Comparison of ENCODE assay signal across 11 cellular contexts in genomic region chr16:10957771-10958486, GRCh38. TPM values are rescaled to one million over a fixed set of nuclear protein-coding genes. Genes with fewer than 3 reads are reported as not detected.
DNase-seq lines count a peak whose midpoint lies in the region; ATAC-seq and TF ChIP-seq lines count a peak whose summit lies in the region.
"Had no signal": no experiment of that assay in that cellular context is flagged by ENCODE, and none has a peak within 500 bp of the region (broad histone marks: within the 10 kb centered on the region; RNA-seq: fewer than 3 reads in every experiment).

No MANE protein-coding gene starts in this region.

- H3K4me2 ChIP-seq in OCI-LY7 (ENCODE audit: low read length) (0 out of 2 replicates have a peak overlapping the region, but pooled peaks have one; percentile 9), skeletal muscle satellite cell (ENCODE audit: low read length) (peak overlapping the region; percentile 18)

- H4K20me1 ChIP-seq in OCI-LY7 (ENCODE audit: insufficient read depth, low read length): peaks cover 13% of the 10 kb centered on the region; the same call in 1 of the 2 replicates

- POLR2A ChIA-PET in OCI-LY7 (lab: Charles Lee): interaction anchor here (0.7 kb wide), 1 partner anchor 678 kb away, joined by 5 read pairs; no protein-coding TSS in a partner anchor

- DNase-seq in activated CD4-positive, alpha-beta T cell treated with anti-CD3 and anti-CD28 coated beads, Interleukin-2, amount 10 ng/mL, durations not matched to agents 24 days and 14 days: no peak
- DNase-seq in activated CD4-positive, alpha-beta T cell treated with anti-CD3 and anti-CD28 coated beads for 1 hour: no peak
- no peak for DNase-seq in OCI-LY7 (ENCODE audit: low spot score)
- peak; percentile 53 for DNase-seq in adipocyte (ENCODE audit: low read depth)
- DNase-seq in hepatic stellate cell (ENCODE audit: low spot score): no peak
- DNase-seq: NK-92 treated with Interleukin-12 subunit alpha and Interleukin-12 subunit beta, amount 100 ng/mL, for 24 hours; stimulated activated CD4-positive, alpha-beta T cell treated with anti-CD3 and anti-CD28 coated beads, Interleukin-4, amount 100 ng/mL, for 1 hour had no signal

- H3K9ac ChIP-seq in adipocyte (ENCODE audit: low read length) (no peak overlapping the region), skeletal muscle satellite cell (ENCODE audit: low read depth, low read length) (no peak overlapping the region)

- intact Hi-C loops in activated CD4-positive, alpha-beta T cell treated with anti-CD3 and anti-CD28 coated beads, Interleukin-2, amount 10 ng/mL, durations not matched to agents 24 days and 14 days (cut with micrococcal nuclease): loop anchor here (1.0 kb wide), 1 partner anchor 7 kb away; no protein-coding TSS in a partner anchor
- intact Hi-C loops in OCI-LY7 (cut with micrococcal nuclease; ENCODE audit: unreplicated experiment): no loop called here

- H3K36me3 ChIP-seq in OCI-LY7 (ENCODE audit: insufficient read depth, low read length) (peaks cover 46% of the 10 kb centered on the region), adipocyte (ENCODE audit: control insufficient read depth, insufficient read depth, low read length, severe bottlenecking) (peaks cover 16% of the 10 kb centered on the region), skeletal muscle satellite cell (ENCODE audit: insufficient read depth, low read length) (peaks cover 2% of the 10 kb centered on the region)

- H3K27me3 ChIP-seq in adipocyte (replicated peaks; ENCODE audit: control insufficient read depth, insufficient read depth, low read length): no peaks in the 10 kb centered on the region
- no peaks in the 10 kb centered on the region for H3K27me3 ChIP-seq in skeletal muscle satellite cell (ENCODE audit: control insufficient read depth, insufficient read depth, low read length)
- H3K27me3 ChIP-seq: neutrophil had no signal

- no peaks in the 10 kb centered on the region for H3K9me3 ChIP-seq in OCI-LY7 (ENCODE audit: low read length)
- no peaks in the 10 kb centered on the region for H3K9me3 ChIP-seq in adipocyte (ENCODE audit: control insufficient read depth, low read length)
- H3K9me3 ChIP-seq in skeletal muscle satellite cell (replicated peaks; ENCODE audit: low read length): no peaks in the 10 kb centered on the region
- H3K9me3 ChIP-seq: neutrophil had no signal

- peaks cover 22% of the 10 kb centered on the region; the same call in 1 of the 2 replicates for H3K79me2 ChIP-seq in OCI-LY7 (ENCODE audit: insufficient read depth, low read depth, low read length)

- H3K4me1 Mint-ChIP-seq in activated CD4-positive, alpha-beta T cell treated with anti-CD3 and anti-CD28 coated beads, Interleukin-2, amount 10 ng/mL, durations not matched to agents 24 days and 14 days: peaks cover 52% of the 10 kb centered on the region

- no peak for ATAC-seq in HG03280 (IDR thresholded peaks at IDR 0.05; ENCODE audit: unreplicated experiment)
- no peak for ATAC-seq in HG03460 (IDR thresholded peaks at IDR 0.05; ENCODE audit: unreplicated experiment)

- peak overlapping the region; percentile 60 for H3K27ac Mint-ChIP-seq in activated CD4-positive, alpha-beta T cell treated with anti-CD3 and anti-CD28 coated beads, Interleukin-2, amount 10 ng/mL, durations not matched to agents 24 days and 14 days

- H3K4me1 ChIP-seq in OCI-LY7 (ENCODE audit: insufficient read depth, low read length, poor library complexity, severe bottlenecking): peaks cover 44% of the 10 kb centered on the region
- peaks cover 16% of the 10 kb centered on the region for H3K4me1 ChIP-seq in adipocyte (ENCODE audit: control insufficient read depth, insufficient read depth, low read length)
- H3K4me1 ChIP-seq in skeletal muscle satellite cell (ENCODE audit: control insufficient read depth, insufficient read depth, low read length): peaks cover 42% of the 10 kb centered on the region

- H3K27me3 Mint-ChIP-seq in activated CD4-positive, alpha-beta T cell treated with anti-CD3 and anti-CD28 coated beads, Interleukin-2, amount 10 ng/mL, durations not matched to agents 24 days and 14 days: no peaks in the 10 kb centered on the region

- H3K27ac ChIP-seq in OCI-LY7 (ENCODE audit: low read depth, low read length, poor library complexity, severe bottlenecking): no peak overlapping the region
- H3K27ac ChIP-seq: neutrophil had no signal

- peak overlapping the region; percentile 1 for H3K4me3 Mint-ChIP-seq in activated CD4-positive, alpha-beta T cell treated with anti-CD3 and anti-CD28 coated beads, Interleukin-2, amount 10 ng/mL, durations not matched to agents 24 days and 14 days

- H3K9me2 ChIP-seq in OCI-LY7 (ENCODE audit: insufficient read depth, low read length): no peaks in the 10 kb centered on the region

- H3K36me3 Mint-ChIP-seq in activated CD4-positive, alpha-beta T cell treated with anti-CD3 and anti-CD28 coated beads, Interleukin-2, amount 10 ng/mL, durations not matched to agents 24 days and 14 days (ENCODE audit: low read depth): peaks cover 23% of the 10 kb centered on the region

- CTCF ChIA-PET in OCI-LY7 (lab: Charles Lee; ENCODE audit: unreplicated experiment): no interaction called here

- TF ChIP-seq CTCF in OCI-LY7 (conservative IDR thresholded peaks at IDR 0.05; ENCODE audit: low read length): no peak

- H2AFZ ChIP-seq in OCI-LY7 (ENCODE audit: low read length): no peak overlapping the region

- H3K4me3 ChIP-seq in OCI-LY7 (ENCODE audit: low read depth, low read length, poor library complexity, severe bottlenecking) (no peak overlapping the region), adipocyte (ENCODE audit: low read length) (no peak overlapping the region), skeletal muscle satellite cell (ENCODE audit: low read length) (no peak overlapping the region)

- no TSS peak for BruUV-seq in OCI-LY7 (replicated peaks; lab: Mats Ljungman, UMichigan)

- H3K9me3 Mint-ChIP-seq in activated CD4-positive, alpha-beta T cell treated with anti-CD3 and anti-CD28 coated beads, Interleukin-2, amount 10 ng/mL, durations not matched to agents 24 days and 14 days: no peaks in the 10 kb centered on the region

RNA-seq across cellular contexts. Expression of gene CLEC16A, which starts 13.6 kb away (rescaled TPM):
- total RNA-seq in activated CD4-positive, alpha-beta T cell treated with anti-CD3 and anti-CD28 coated beads, Interleukin-2, amount 10 ng/mL, durations not matched to agents 24 days and 14 days: 35.9 and 36.2 TPM in 2 replicates
- total RNA-seq in OCI-LY7 (2014; rRNA removed; shearing (Covaris generic)): 26.2 and 31.1 TPM in 2 replicates
- 50.9 and 52.0 TPM in 2 replicates for total RNA-seq in OCI-LY7 (2022)
- 12.7 TPM in 2 replicates for total RNA-seq in skeletal muscle satellite cell (2012; rRNA removed)

RNA-seq across cellular contexts. Expression of gene DEXI, which starts 15.7 kb away (rescaled TPM):
- 35.6 and 38.0 TPM in 2 replicates for total RNA-seq in activated CD4-positive, alpha-beta T cell treated with anti-CD3 and anti-CD28 coated beads, Interleukin-2, amount 10 ng/mL, durations not matched to agents 24 days and 14 days
- 12.7 and 17.6 TPM in 2 replicates for total RNA-seq in OCI-LY7 (2014; rRNA removed; shearing (Covaris generic))
- total RNA-seq in OCI-LY7 (2022): 13.5 and 15.1 TPM in 2 replicates
- total RNA-seq in skeletal muscle satellite cell (2012; rRNA removed): 41.6 and 43.5 TPM in 2 replicates
